12 cellular contexts compared by ENCODE assay signal in the genomic region with DNA sequence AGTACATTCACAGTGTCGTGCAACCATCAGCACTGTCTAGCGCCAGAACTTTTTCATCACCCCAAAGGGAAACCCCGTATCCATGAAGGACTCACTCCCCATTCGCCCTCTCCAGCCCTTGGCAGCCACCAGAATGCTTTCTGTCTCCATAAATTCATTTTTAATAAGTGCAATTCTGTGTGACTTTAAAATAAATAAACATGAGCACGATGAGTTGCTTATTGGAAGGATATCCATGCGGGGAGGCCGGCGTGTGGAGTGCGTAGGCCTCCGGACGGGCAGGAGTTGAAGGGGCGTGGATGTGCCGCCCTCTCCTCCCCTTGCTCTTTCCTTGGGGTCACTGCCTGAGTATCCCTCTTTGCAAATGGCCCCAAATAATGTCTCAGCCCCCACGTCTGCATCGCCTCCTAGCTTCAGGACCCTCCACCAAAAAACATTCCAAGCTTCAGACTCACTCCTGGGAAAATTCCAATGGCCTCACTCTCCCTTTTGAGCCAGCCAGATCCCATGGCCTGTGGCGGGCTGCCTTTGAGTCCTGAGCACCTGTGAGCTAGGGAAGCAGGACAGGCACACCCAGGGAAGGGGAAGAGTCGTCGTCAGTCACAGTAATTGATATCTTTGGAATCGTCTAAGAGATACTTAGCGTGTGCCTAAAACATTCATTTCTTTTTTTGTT.
DNase-seq lines count a peak whose midpoint lies in the region; ATAC-seq and TF ChIP-seq lines count a peak whose summit lies in the region.
"Had no signal": no experiment of that assay in that cellular context is flagged by ENCODE, and none has a peak within 500 bp of the region (broad histone marks: within the 10 kb centered on the region; RNA-seq: fewer than 3 reads in every experiment).

No MANE protein-coding gene starts in this region.

- no peak for DNase-seq in OCI-LY7 (ENCODE audit: low spot score)
- DNase-seq in osteocyte (ENCODE audit: extremely low spot score, unreplicated experiment): no peak
- DNase-seq in NCI-H2081 (lab: John Stamatoyannopoulos, UW): no peak
- no peak for DNase-seq in body of pancreas
- DNase-seq: activated CD4-positive, alpha-beta T cell treated with anti-CD3 and anti-CD28 coated beads for 4 hours; central memory CD4-positive, alpha-beta T cell; NCI-H187; stimulated activated CD4-positive, alpha-beta T cell treated with anti-CD3 and anti-CD28 coated beads, Interleukin-4, amount 100 ng/mL, for 4 hours had no signal

- H3K79me2 ChIP-seq in DOHH2 (ENCODE audit: control insufficient read depth, low read length) (peaks cover 69% of the 10 kb centered on the region), OCI-LY7 (ENCODE audit: insufficient read depth, low read depth, low read length) (peaks cover 74% of the 10 kb centered on the region)

- peaks cover 79% of the 10 kb centered on the region for H3K36me3 ChIP-seq in DOHH2 (ENCODE audit: control insufficient read depth, low read length)
- peaks cover 41% of the 10 kb centered on the region for H3K36me3 ChIP-seq in OCI-LY7 (ENCODE audit: insufficient read depth, low read length)
- H3K36me3 ChIP-seq in esophagus (ENCODE audit: control insufficient read depth in 2 of 2, insufficient read depth in 2 of 2, low read length in 1 of 2): peaks cover 0 to 2% of the 10 kb centered on the region in 2 donors
- H3K36me3 ChIP-seq in body of pancreas (replicated peaks in 1 of 2; ENCODE audit: insufficient read depth in 1 of 2, low read depth in 2 of 2): no peaks in the 10 kb centered on the region

- H3K4me3 ChIP-seq in DOHH2 (ENCODE audit: low read length): peak overlapping the region; percentile 76
- peak overlapping the region; percentile 47 for H3K4me3 ChIP-seq in OCI-LY7 (ENCODE audit: low read depth, low read length, poor library complexity, severe bottlenecking)
- no peak overlapping the region for H3K4me3 ChIP-seq in esophagus (ENCODE audit: low read depth in 1 of 2, low read length in 2 of 2)
- H3K4me3 ChIP-seq in body of pancreas: no peak overlapping the region

- H3K4me1 ChIP-seq in DOHH2 (ENCODE audit: control insufficient read depth, low read length) (peaks cover 82% of the 10 kb centered on the region), OCI-LY7 (ENCODE audit: insufficient read depth, low read length, poor library complexity, severe bottlenecking) (peaks cover 81% of the 10 kb centered on the region), esophagus (ENCODE audit: control insufficient read depth in 2 of 2, insufficient read depth in 2 of 2, low read length in 1 of 2) (peaks cover 19 to 39% of the 10 kb centered on the region in 2 donors), body of pancreas (peaks cover 58% of the 10 kb centered on the region)

- POLR2A ChIA-PET in OCI-LY7 (lab: Charles Lee): interaction anchor here (0.6 to 3.8 kb wide), 5 partner anchors 11 to 1328 kb away, joined by 3 to 26 read pairs (median 3); no protein-coding TSS in a partner anchor

- TF ChIP-seq POLR2A in body of pancreas (IDR thresholded peaks at IDR 0.05): no peak

- H3K9me3 ChIP-seq in DOHH2 (ENCODE audit: control insufficient read depth, insufficient read depth, low read length) (no peaks in the 10 kb centered on the region), OCI-LY7 (ENCODE audit: low read length) (no peaks in the 10 kb centered on the region), esophagus (ENCODE audit: control insufficient read depth in 2 of 2, insufficient read depth in 1 of 2, low read depth in 1 of 2, low read length in 1 of 2) (no peaks in the 10 kb centered on the region), body of pancreas (no peaks in the 10 kb centered on the region)

- no peaks in the 10 kb centered on the region for H3K36me3 Mint-ChIP-seq in osteocyte (ENCODE audit: unreplicated experiment)

- no peak overlapping the region for H3K4me3 Mint-ChIP-seq in osteocyte (ENCODE audit: unreplicated experiment)

- peak; percentile 28 for TF ChIP-seq CTCF in DOHH2 (IDR thresholded peaks at IDR 0.05; ENCODE audit: low read depth, low read length, poor library complexity, severe bottlenecking)
- TF ChIP-seq CTCF in OCI-LY7 (conservative IDR thresholded peaks at IDR 0.05; ENCODE audit: low read length): peak; percentile 38; the same call in 1 of the 2 replicates
- TF ChIP-seq CTCF in osteocyte (IDR thresholded peaks at IDR 0.05): no peak
- no peak for TF ChIP-seq CTCF in body of pancreas (IDR thresholded peaks at IDR 0.05)

- no TSS peak for BruUV-seq in OCI-LY7 (replicated peaks; lab: Mats Ljungman, UMichigan)

- H3K27ac Mint-ChIP-seq in osteocyte (ENCODE audit: unreplicated experiment): peak overlapping the region; percentile 76

- no peak overlapping the region for H2AFZ ChIP-seq in OCI-LY7 (ENCODE audit: low read length)

- ATAC-seq in HG02852 (IDR thresholded peaks at IDR 0.05; ENCODE audit: unreplicated experiment): no peak
- ATAC-seq in GM18858 (IDR thresholded peaks at IDR 0.05; ENCODE audit: unreplicated experiment): no peak
- ATAC-seq in body of pancreas: no peak

- 63 to 76% methylated on average over 20 of the region's 20 CpGs for WGBS in esophagus, 2 donors
- 91 to 95% methylated on average over 20 of the region's 20 CpGs for WGBS in body of pancreas, 2 donors

- CTCF ChIA-PET in OCI-LY7 (lab: Charles Lee; ENCODE audit: unreplicated experiment): interaction anchor here (0.9 kb wide), 1 partner anchor 13 kb away, joined by 3 read pairs; no protein-coding TSS in a partner anchor

- H3K9me2 ChIP-seq in DOHH2 (replicated peaks; ENCODE audit: control insufficient read depth, low read length): no peaks in the 10 kb centered on the region
- no peaks in the 10 kb centered on the region for H3K9me2 ChIP-seq in OCI-LY7 (ENCODE audit: insufficient read depth, low read length)

- H3K9me3 Mint-ChIP-seq in osteocyte (ENCODE audit: unreplicated experiment): no peaks in the 10 kb centered on the region

- H3F3A ChIP-seq in DOHH2 (ENCODE audit: control insufficient read depth, insufficient read depth): peaks cover 48% of the 10 kb centered on the region

- H3K4me2 ChIP-seq in DOHH2 (ENCODE audit: low read length) (peak overlapping the region; percentile 97), OCI-LY7 (ENCODE audit: low read length) (peak overlapping the region; percentile 80)

- H3K27me3 ChIP-seq in DOHH2 (ENCODE audit: control insufficient read depth, low read length) (no peaks in the 10 kb centered on the region), esophagus (ENCODE audit: control insufficient read depth in 1 of 2, insufficient read depth in 2 of 2, low read length in 2 of 2) (no peaks in the 10 kb centered on the region), body of pancreas (no peaks in the 10 kb centered on the region)

- no peaks in the 10 kb centered on the region for H3K27me3 Mint-ChIP-seq in osteocyte (ENCODE audit: unreplicated experiment)

- H4K20me1 ChIP-seq in DOHH2 (ENCODE audit: control insufficient read depth, insufficient read depth, low read depth, low read length) (no peaks in the 10 kb centered on the region), OCI-LY7 (ENCODE audit: insufficient read depth, low read length) (no peaks in the 10 kb centered on the region)

- intact Hi-C loops in OCI-LY7 (cut with micrococcal nuclease; ENCODE audit: unreplicated experiment) (loop anchor here (5.0 to 10.0 kb wide), 5 partner anchors 602 to 1898 kb away; partner anchors contain the start of genes MFSD11, SRSF2 and TMC6), body of pancreas (cut with DNase I) (no loop called here)

- peaks cover 91% of the 10 kb centered on the region for H3K4me1 Mint-ChIP-seq in osteocyte (ENCODE audit: unreplicated experiment)

- H3K27ac ChIP-seq in DOHH2 (ENCODE audit: low read depth, low read length): peak overlapping the region; percentile 100
- peak overlapping the region; percentile 95 for H3K27ac ChIP-seq in OCI-LY7 (ENCODE audit: low read depth, low read length, poor library complexity, severe bottlenecking)
- peak overlapping the region; percentile 21 to 72 for H3K27ac ChIP-seq in esophagus (ENCODE audit: low read depth in 2 of 2, low read length in 1 of 2)
- H3K27ac ChIP-seq in body of pancreas: no peak overlapping the region

Comparison
In these comparisons a context has a peak if more than half of its experiments do, and no peak if none do; other contexts are left out.
1. H3K27ac ChIP-seq: peak in DOHH2 (single experiment), OCI-LY7 (single experiment) and esophagus (2 of 2); none in body of pancreas (0 of 4).
2. H3K4me3 ChIP-seq: peak in DOHH2 (single experiment) and OCI-LY7 (single experiment); none in esophagus (0 of 2) and body of pancreas (0 of 2).
3. CTCF ChIP-seq: peak in DOHH2 (single experiment) and OCI-LY7 (single experiment); none in osteocyte (single experiment) and body of pancreas (0 of 7).